1 cellular context compared by ENCODE assay signal in the genomic region with DNA sequence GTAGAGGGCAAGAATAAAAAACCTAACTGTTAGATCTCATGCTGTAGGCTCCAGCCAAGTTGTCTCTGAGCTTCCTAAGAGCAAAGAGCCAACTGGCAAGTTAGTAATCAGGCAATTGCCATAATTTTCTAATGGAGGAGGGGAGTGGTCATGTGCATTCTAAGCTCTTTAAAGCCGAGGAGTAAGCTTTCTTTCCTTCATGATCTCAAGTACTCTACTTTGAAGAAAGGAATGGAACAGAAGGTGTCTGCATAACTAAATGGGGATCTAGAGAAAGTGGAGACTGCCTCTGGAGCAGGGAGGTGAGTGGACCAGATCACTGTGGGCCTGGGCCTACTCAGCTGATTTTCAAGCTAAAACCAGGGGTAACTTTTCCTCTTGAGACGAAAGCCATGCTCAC.
TF ChIP-seq lines count a peak whose summit lies in the region.

No MANE protein-coding gene starts in this region.

TF ChIP-seq in K562, 482 proteins besides CTCF, POLR2A, EP300 and RAD21 (continued from another document):
- TF ChIP-seq HNRNPLL (IDR thresholded peaks at IDR 0.05; ENCODE audit: low read depth, low read length, poor library complexity, severe bottlenecking), result no peak
- no peak for TF ChIP-seq TSC22D4 (tag; IDR thresholded peaks at IDR 0.05)
- TF ChIP-seq CCNT2 (IDR thresholded peaks at IDR 0.05; ENCODE audit: borderline replicate concordance, extremely low read depth, insufficient read length, low read depth, low read length), result no peak
- no peak for TF ChIP-seq BACH1 (tag; IDR thresholded peaks at IDR 0.05)
- TF ChIP-seq SMARCC2 (IDR thresholded peaks at IDR 0.05; ENCODE audit: low read depth), result no peak
- TF ChIP-seq CUX1 (CRISPR knock-in tag; IDR thresholded peaks at IDR 0.05), result no peak
- no peak for TF ChIP-seq ZC3H8 (IDR thresholded peaks at IDR 0.05)
- TF ChIP-seq PRPF4 (IDR thresholded peaks at IDR 0.05; ENCODE audit: insufficient read depth, low read depth, low read length, poor library complexity, severe bottlenecking), result no peak
- TF ChIP-seq, protein P1, sequence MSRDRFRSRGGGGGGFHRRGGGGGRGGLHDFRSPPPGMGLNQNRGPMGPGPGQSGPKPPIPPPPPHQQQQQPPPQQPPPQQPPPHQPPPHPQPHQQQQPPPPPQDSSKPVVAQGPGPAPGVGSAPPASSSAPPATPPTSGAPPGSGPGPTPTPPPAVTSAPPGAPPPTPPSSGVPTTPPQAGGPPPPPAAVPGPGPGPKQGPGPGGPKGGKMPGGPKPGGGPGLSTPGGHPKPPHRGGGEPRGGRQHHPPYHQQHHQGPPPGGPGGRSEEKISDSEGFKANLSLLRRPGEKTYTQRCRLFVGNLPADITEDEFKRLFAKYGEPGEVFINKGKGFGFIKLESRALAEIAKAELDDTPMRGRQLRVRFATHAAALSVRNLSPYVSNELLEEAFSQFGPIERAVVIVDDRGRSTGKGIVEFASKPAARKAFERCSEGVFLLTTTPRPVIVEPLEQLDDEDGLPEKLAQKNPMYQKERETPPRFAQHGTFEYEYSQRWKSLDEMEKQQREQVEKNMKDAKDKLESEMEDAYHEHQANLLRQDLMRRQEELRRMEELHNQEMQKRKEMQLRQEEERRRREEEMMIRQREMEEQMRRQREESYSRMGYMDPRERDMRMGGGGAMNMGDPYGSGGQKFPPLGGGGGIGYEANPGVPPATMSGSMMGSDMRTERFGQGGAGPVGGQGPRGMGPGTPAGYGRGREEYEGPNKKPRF (IDR thresholded peaks at IDR 0.05; ENCODE audit: low read depth, low read length), result no peak
- TF ChIP-seq SMC3 (conservative IDR thresholded peaks at IDR 0.05; ENCODE audit: insufficient read depth, low read depth, low read length), result no peak
- TF ChIP-seq ILF3 (IDR thresholded peaks at IDR 0.05; ENCODE audit: borderline replicate concordance), result no peak
